8 cellular contexts compared by ENCODE assay signal in the genomic region with DNA sequence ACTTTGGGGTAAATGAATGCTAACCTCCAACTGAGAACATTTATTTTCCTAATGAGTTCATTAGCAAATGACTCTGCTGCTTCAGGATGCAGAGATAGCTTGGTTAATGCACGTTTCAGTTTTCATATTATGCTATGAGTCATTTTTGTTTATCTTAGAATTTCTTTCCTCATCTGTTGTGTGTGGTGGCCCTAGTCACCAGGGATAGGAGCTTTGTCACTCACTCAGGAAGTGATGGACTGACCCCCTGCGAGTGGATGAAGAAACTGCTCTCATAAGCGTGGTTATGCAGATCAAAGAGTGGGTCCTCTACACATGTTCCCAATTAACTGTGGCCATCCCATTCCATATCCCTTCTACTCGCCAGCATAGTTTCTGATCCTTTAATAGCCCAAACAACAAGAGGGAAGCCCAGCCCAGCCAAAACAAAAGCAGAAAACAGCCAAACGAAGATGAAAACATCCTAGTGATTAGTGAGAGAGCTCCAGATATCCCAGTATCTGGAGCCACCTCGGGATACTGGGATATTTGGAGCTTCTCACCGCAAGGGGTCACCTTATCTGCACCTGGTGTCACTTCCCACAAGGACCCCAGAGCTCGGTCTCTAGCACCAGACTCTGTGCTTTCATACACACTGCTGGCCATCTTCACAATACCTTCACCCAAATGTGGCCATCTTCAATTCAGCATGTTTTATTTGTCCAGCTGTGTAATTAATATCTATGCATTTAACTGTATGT. TPM values are rescaled to one million over a fixed set of nuclear protein-coding genes. Genes with fewer than 3 reads are reported as not detected.
DNase-seq lines count a peak whose midpoint lies in the region; ATAC-seq and TF ChIP-seq lines count a peak whose summit lies in the region.

No MANE protein-coding gene starts in this region.

- H3K27me3 ChIP-seq in MG63 = no peaks in the 10 kb centered on the region

- TF ChIP-seq CTCF in chondrocyte (IDR thresholded peaks at IDR 0.05) = peak; percentile 30

- peak overlapping the region; percentile 38 for H3K27ac Mint-ChIP-seq in chondrocyte (ENCODE audit: unreplicated experiment)
- peak overlapping the region; percentile 91 for H3K27ac Mint-ChIP-seq in stimulated activated effector memory CD8-positive, alpha-beta T cell treated with anti-CD3 and anti-CD28 coated beads, Interleukin-12 subunit alpha, Interleukin-12 subunit beta, amount 100 ng/mL, for 72 hours

- H3K4me3 ChIP-seq in MG63 = no peak overlapping the region

- H3K4me1 Mint-ChIP-seq in chondrocyte (ENCODE audit: low read depth) = peaks cover 59% of the 10 kb centered on the region
- H3K4me1 Mint-ChIP-seq in stimulated activated effector memory CD8-positive, alpha-beta T cell treated with anti-CD3 and anti-CD28 coated beads, Interleukin-12 subunit alpha, Interleukin-12 subunit beta, amount 100 ng/mL, for 72 hours = peaks cover 85% of the 10 kb centered on the region

- H3K9me3 ChIP-seq in MG63 = no peaks in the 10 kb centered on the region

- H3K36me3 ChIP-seq in MG63 = no peaks in the 10 kb centered on the region

- in situ Hi-C loops in G401 (cut with HindIII; ENCODE audit: low sequenced_read_pairs) = no loop called here

- peak; percentile 89 for ATAC-seq in GM21447 (IDR thresholded peaks at IDR 0.05; ENCODE audit: unreplicated experiment)
- ATAC-seq in stimulated activated effector memory CD8-positive, alpha-beta T cell treated with anti-CD3 and anti-CD28 coated beads, Interleukin-12 subunit alpha, Interleukin-12 subunit beta, amount 100 ng/mL, for 72 hours = peak; percentile 96

- no peaks in the 10 kb centered on the region for H3K9me3 Mint-ChIP-seq in chondrocyte (ENCODE audit: low read depth)
- no peaks in the 10 kb centered on the region for H3K9me3 Mint-ChIP-seq in stimulated activated effector memory CD8-positive, alpha-beta T cell treated with anti-CD3 and anti-CD28 coated beads, Interleukin-12 subunit alpha, Interleukin-12 subunit beta, amount 100 ng/mL, for 72 hours

- peak; percentile 80 for DNase-seq in GM04503 (ENCODE audit: low read depth)
- DNase-seq in MG63 = peak; percentile 37
- no peak for DNase-seq in chondrocyte (ENCODE audit: low spot score)
- DNase-seq in stimulated activated effector memory CD8-positive, alpha-beta T cell treated with anti-CD3 and anti-CD28 coated beads, Interleukin-12 subunit alpha, Interleukin-12 subunit beta, amount 100 ng/mL, for 72 hours (ENCODE audit: low spot score in 2 of 2) = no peak
- no peak for DNase-seq in G401 (ENCODE audit: low spot score)
- no peak for DNase-seq in 8988T
- no peak for DNase-seq in NCI-H510A (lab: John Stamatoyannopoulos, UW)

- no peaks in the 10 kb centered on the region for H3K27me3 Mint-ChIP-seq in chondrocyte (ENCODE audit: low read depth)

- peaks cover 26% of the 10 kb centered on the region for H3K36me3 Mint-ChIP-seq in chondrocyte (ENCODE audit: low read depth)
- H3K36me3 Mint-ChIP-seq in stimulated activated effector memory CD8-positive, alpha-beta T cell treated with anti-CD3 and anti-CD28 coated beads, Interleukin-12 subunit alpha, Interleukin-12 subunit beta, amount 100 ng/mL, for 72 hours = peaks cover 21% of the 10 kb centered on the region

- H3K4me3 Mint-ChIP-seq in chondrocyte (ENCODE audit: unreplicated experiment) = no peak overlapping the region
- H3K4me3 Mint-ChIP-seq in stimulated activated effector memory CD8-positive, alpha-beta T cell treated with anti-CD3 and anti-CD28 coated beads, Interleukin-12 subunit alpha, Interleukin-12 subunit beta, amount 100 ng/mL, for 72 hours = peak overlapping the region; percentile 59

RNA-seq across cellular contexts. Expression of gene TC2N, which starts 8.6 kb away (rescaled TPM):
- total RNA-seq in MG63 (2014; rRNA removed; shearing (Covaris generic); ENCODE audit: low replicate concordance) = 0.53 TPM in 1 of 2 replicates, not detected in the other
- 9.1 to 14.4 TPM (median 11.2 TPM) in 3 replicates for total RNA-seq in chondrocyte
- not detected in 2 replicates for total RNA-seq in G401 (2014; rRNA removed; shearing (Covaris generic))

Comparison
In these comparisons a context has a peak if more than half of its experiments do, and no peak if none do; other contexts are left out.
1. DNase-seq: peak in GM04503 (single experiment) and MG63 (single experiment); none in chondrocyte (single experiment), stimulated activated effector memory CD8-positive, alpha-beta T cell treated with anti-CD3 and anti-CD28 coated beads, Interleukin-12 subunit alpha, Interleukin-12 subunit beta, amount 100 ng/mL, for 72 hours (0 of 2), G401 (single experiment), 8988T (single experiment) and NCI-H510A (single experiment).